ENCODE assay signal across 25 cellular contexts in genomic region chr16:1497014-1497598, GRCh38. TPM values are rescaled to one million over a fixed set of nuclear protein-coding genes. Genes with fewer than 3 reads are reported as not detected.
"Had no signal": no experiment of that assay in that cellular context is flagged by ENCODE, and none has a peak within 500 bp of the region (broad histone marks: within the 10 kb centered on the region; RNA-seq: fewer than 3 reads in every experiment).

No MANE protein-coding gene starts in this region.

- H3K27ac ChIP-seq: body of pancreas, cardiac muscle cell, left lung, thoracic aorta, upper lobe of left lung, WERI-Rb-1 had no signal

- H3K27me3 ChIP-seq: body of pancreas, cardiac muscle cell, left lung, upper lobe of left lung had no signal

- H3K9me3 Mint-ChIP-seq: activated CD4-positive, alpha-beta T cell treated with anti-CD3 and anti-CD28 coated beads, Interleukin-2, amount 10 ng/mL, durations not matched to agents 7 days and 5 days; activated naive CD4-positive, alpha-beta T cell treated with anti-CD3 and anti-CD28 coated beads for 36 hours; activated naive CD8-positive, alpha-beta T cell treated with anti-CD3 and anti-CD28 coated beads, Interleukin-2, amount 50 U/mL, for 24 hours; activated T-cell treated with anti-CD3 and anti-CD28 coated beads, Interleukin-2, amount 50 U/mL, for 4 hours; activated T-helper 2 cell treated with anti-CD3 and anti-CD28 coated beads, Interferon-gamma antibody, Interleukin-2, Interleukin-4, amounts not matched to agents 10 μg/mL and 5 μg/mL and 100 μg/mL, durations not matched to agents 14 hours and 24 hours and 36 hours; immature natural killer cell; nephron progenitor cell; T-cell had no signal

- DNase-seq: activated CD4-positive, alpha-beta T cell treated with anti-CD3 and anti-CD28 coated beads, Interleukin-2, amount 10 ng/mL, durations not matched to agents 7 days and 5 days; activated CD4-positive, CD25-positive, alpha-beta regulatory T cell treated with anti-CD3 and anti-CD28 coated beads, Interleukin-2, amount 50 U/mL, for 72 hours; activated CD8-positive, alpha-beta T cell treated with anti-CD3 and anti-CD28 coated beads, Interleukin-2, amount 10 ng/mL, durations not matched to agents 7 days and 5 days; activated naive CD4-positive, alpha-beta T cell treated with anti-CD3 and anti-CD28 coated beads for 36 hours; activated naive CD8-positive, alpha-beta T cell treated with anti-CD3 and anti-CD28 coated beads, Interleukin-2, amount 50 U/mL, for 24 hours; activated T-cell treated with anti-CD3 and anti-CD28 coated beads, Interleukin-2, amount 50 U/mL, for 4 hours; body of pancreas; immature natural killer cell; kidney glomerular epithelial cell; midbrain; nephron progenitor cell; occipital lobe; stimulated activated CD4-positive, alpha-beta T cell treated with anti-CD3 and anti-CD28 coated beads, Interleukin-4, amount 100 ng/mL, for 1 hour; stimulated activated naive CD4-positive, alpha-beta T cell treated with Interleukin-2 at 50 U/mL for 16 hours; T-cell; WERI-Rb-1 had no signal

- H3K9me3 ChIP-seq: body of pancreas, left lung, thoracic aorta, upper lobe of left lung had no signal

- H3K36me3 Mint-ChIP-seq: immature natural killer cell had no signal

- H3K4me3 Mint-ChIP-seq: activated CD4-positive, alpha-beta T cell treated with anti-CD3 and anti-CD28 coated beads, Interleukin-2, amount 10 ng/mL, durations not matched to agents 7 days and 5 days; activated CD8-positive, alpha-beta T cell treated with anti-CD3 and anti-CD28 coated beads, Interleukin-2, amount 10 ng/mL, durations not matched to agents 7 days and 5 days; activated naive CD4-positive, alpha-beta T cell treated with anti-CD3 and anti-CD28 coated beads for 36 hours; activated naive CD8-positive, alpha-beta T cell treated with anti-CD3 and anti-CD28 coated beads, Interleukin-2, amount 50 U/mL, for 24 hours; activated T-cell treated with anti-CD3 and anti-CD28 coated beads, Interleukin-2, amount 50 U/mL, for 4 hours; nephron progenitor cell had no signal

- ATAC-seq: activated CD8-positive, alpha-beta T cell treated with anti-CD3 and anti-CD28 coated beads, Interleukin-2, amount 10 ng/mL, durations not matched to agents 7 days and 5 days; activated naive CD8-positive, alpha-beta T cell treated with anti-CD3 and anti-CD28 coated beads, Interleukin-2, amount 50 U/mL, for 24 hours; activated T-cell treated with anti-CD3 and anti-CD28 coated beads, Interleukin-2, amount 50 U/mL, for 4 hours; body of pancreas; left lung; sciatic nerve; T-cell had no signal

- H3K27me3 Mint-ChIP-seq: activated CD4-positive, alpha-beta T cell treated with anti-CD3 and anti-CD28 coated beads, Interleukin-2, amount 10 ng/mL, durations not matched to agents 7 days and 5 days; activated naive CD8-positive, alpha-beta T cell treated with anti-CD3 and anti-CD28 coated beads, Interleukin-2, amount 50 U/mL, for 24 hours; T-cell had no signal

- FAIRE-seq: TTC549 had no signal

- H3K4me3 ChIP-seq: body of pancreas, cardiac muscle cell, left lung, thoracic aorta, upper lobe of left lung had no signal

- H3K27ac Mint-ChIP-seq: activated CD4-positive, alpha-beta T cell treated with anti-CD3 and anti-CD28 coated beads, Interleukin-2, amount 10 ng/mL, durations not matched to agents 7 days and 5 days; activated CD8-positive, alpha-beta T cell treated with anti-CD3 and anti-CD28 coated beads, Interleukin-2, amount 10 ng/mL, durations not matched to agents 7 days and 5 days; activated naive CD4-positive, alpha-beta T cell treated with anti-CD3 and anti-CD28 coated beads for 36 hours; activated naive CD8-positive, alpha-beta T cell treated with anti-CD3 and anti-CD28 coated beads, Interleukin-2, amount 50 U/mL, for 24 hours; activated T-helper 2 cell treated with anti-CD3 and anti-CD28 coated beads, Interferon-gamma antibody, Interleukin-2, Interleukin-4, amounts not matched to agents 10 μg/mL and 5 μg/mL and 100 μg/mL, durations not matched to agents 14 hours and 24 hours and 36 hours; immature natural killer cell; T-cell had no signal

RNA-seq across cellular contexts. Expression of gene PTX4, which starts 8.4 kb away (rescaled TPM):
- total RNA-seq: activated CD4-positive, alpha-beta T cell treated with anti-CD3 and anti-CD28 coated beads, Interleukin-2, amount 10 ng/mL, durations not matched to agents 7 days and 5 days; activated CD8-positive, alpha-beta T cell treated with anti-CD3 and anti-CD28 coated beads, Interleukin-2, amount 10 ng/mL, durations not matched to agents 7 days and 5 days; activated naive CD4-positive, alpha-beta T cell treated with anti-CD3 and anti-CD28 coated beads for 36 hours; activated T-helper 2 cell treated with anti-CD3 and anti-CD28 coated beads, Interferon-gamma antibody, Interleukin-2, Interleukin-4, amounts not matched to agents 10 μg/mL and 5 μg/mL and 100 μg/mL, durations not matched to agents 14 hours and 24 hours and 36 hours; body of pancreas; chondrocyte; epithelial cell of proximal tubule; left lung; occipital lobe; sciatic nerve had no signal
- polyA plus RNA-seq: cardiac muscle cell, immature natural killer cell had no signal

RNA-seq across cellular contexts. Expression of gene TMEM204, which starts 36.4 kb away (rescaled TPM):
- total RNA-seq: epithelial cell of proximal tubule had no signal

RNA-seq across cellular contexts. Expression of gene CCDC154, which starts 52.8 kb away (rescaled TPM):
- total RNA-seq: epithelial cell of proximal tubule had no signal
- polyA plus RNA-seq: immature natural killer cell had no signal
